Comparison of ENCODE assay signal across 30 cellular contexts in the genomic region with DNA sequence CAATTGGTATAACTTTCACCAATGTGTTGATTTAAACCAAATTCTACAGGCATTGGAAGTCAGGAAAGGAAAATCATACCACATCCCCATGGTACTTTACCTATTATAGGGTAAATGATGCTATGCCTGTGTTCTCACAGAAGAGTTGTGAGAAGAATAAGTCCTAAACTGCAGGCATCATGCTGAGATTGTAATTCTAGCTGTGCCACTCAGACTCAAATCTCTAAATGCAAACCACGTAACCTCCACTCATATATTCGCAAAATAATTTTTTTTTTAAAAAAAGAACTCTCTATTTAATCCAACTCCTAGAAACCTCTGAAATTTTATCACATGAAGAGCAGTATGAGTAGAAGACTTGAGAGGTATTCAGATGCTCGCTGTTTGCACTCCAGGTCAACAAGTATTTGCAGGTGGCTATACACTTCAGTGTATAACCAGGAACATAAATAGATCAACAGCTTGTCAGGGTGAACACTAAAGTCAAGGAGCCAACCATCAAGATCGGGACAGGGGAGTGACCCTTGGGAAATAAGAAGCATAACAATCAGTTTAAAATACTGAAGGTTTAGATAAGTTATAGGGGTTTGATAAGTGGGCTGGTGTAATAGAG.
"Had no signal": no experiment of that assay in that cellular context is flagged by ENCODE, and none has a peak within 500 bp of the region (broad histone marks: within the 10 kb centered on the region; RNA-seq: fewer than 3 reads in every experiment).

No MANE protein-coding gene starts in this region.

- ATAC-seq: activated CD8-positive, alpha-beta T cell treated with anti-CD3 and anti-CD28 coated beads for 36 hours; activated naive CD8-positive, alpha-beta T cell treated with anti-CD3 and anti-CD28 coated beads, Interleukin-2, amount 50 U/mL, for 24 hours; esophagus mucosa; left cardiac atrium; naive thymus-derived CD4-positive, alpha-beta T cell; psoas muscle; stimulated activated effector memory CD8-positive, alpha-beta T cell treated with anti-CD3 and anti-CD28 coated beads, Interleukin-12 subunit alpha, Interleukin-12 subunit beta, amount 100 ng/mL, for 72 hours had no signal

- H3K36me3 ChIP-seq: sigmoid colon, stomach, tibial artery had no signal

- H3K27me3 Mint-ChIP-seq: activated B cell treated with CpG ODN at 0.5 μM for 24 hours; activated CD8-positive, alpha-beta T cell treated with anti-CD3 and anti-CD28 coated beads for 36 hours; activated naive CD4-positive, alpha-beta T cell treated with anti-CD3 and anti-CD28 coated beads, Interleukin-2, amount 50 U/mL, for 24 hours; activated naive CD8-positive, alpha-beta T cell treated with anti-CD3 and anti-CD28 coated beads, Interleukin-2, amount 50 U/mL, for 24 hours; memory B cell; naive thymus-derived CD4-positive, alpha-beta T cell had no signal

- H3K4me1 ChIP-seq: parathyroid adenoma, psoas muscle, sigmoid colon, stomach had no signal

- H3K4me1 Mint-ChIP-seq: activated B cell treated with CpG ODN at 0.5 μM for 24 hours; activated naive CD4-positive, alpha-beta T cell treated with anti-CD3 and anti-CD28 coated beads, Interleukin-2, amount 50 U/mL, for 24 hours; activated naive CD8-positive, alpha-beta T cell treated with anti-CD3 and anti-CD28 coated beads, Interleukin-2, amount 50 U/mL, for 24 hours; memory B cell; naive thymus-derived CD4-positive, alpha-beta T cell; neural crest cell; stimulated activated effector memory CD8-positive, alpha-beta T cell treated with anti-CD3 and anti-CD28 coated beads, Interleukin-12 subunit alpha, Interleukin-12 subunit beta, amount 100 ng/mL, for 72 hours had no signal

- H3K9me3 Mint-ChIP-seq: activated B cell treated with CpG ODN at 0.5 μM for 24 hours; activated naive CD4-positive, alpha-beta T cell treated with anti-CD3 and anti-CD28 coated beads, Interleukin-2, amount 50 U/mL, for 24 hours; endodermal cell; neural crest cell had no signal

- H3K27me3 ChIP-seq: sigmoid colon, stomach, tibial artery had no signal

- DNase-seq: activated B cell treated with CpG ODN at 0.5 μM for 24 hours; activated CD4-positive, alpha-beta T cell treated with anti-CD3 and anti-CD28 coated beads, Interleukin-2, amount 50 U/mL, for 1 hour; activated CD8-positive, alpha-beta T cell treated with anti-CD3 and anti-CD28 coated beads for 36 hours; activated naive CD8-positive, alpha-beta T cell treated with anti-CD3 and anti-CD28 coated beads, Interleukin-2, amount 50 U/mL, for 24 hours; activated T-cell treated with anti-CD3 and anti-CD28 coated beads, Interleukin-2, amount 50 U/mL, for 48 hours; amygdala; caudate nucleus; cortex of kidney; endodermal cell; foreskin fibroblast; head of caudate nucleus; hippocampal formation; left cardiac atrium; midbrain; naive thymus-derived CD4-positive, alpha-beta T cell; nucleus accumbens; psoas muscle; sigmoid colon; small intestine; stimulated activated CD4-positive, alpha-beta T cell treated with anti-CD3 and anti-CD28 coated beads, Interleukin-4, amount 100 ng/mL, for 24 hours; stomach; tibial artery had no signal

- H3K4me3 ChIP-seq: psoas muscle, sigmoid colon, stomach, tibial artery had no signal

- H3K27ac ChIP-seq: parathyroid adenoma, psoas muscle, sigmoid colon, stomach, tibial artery had no signal

- H3K9me3 ChIP-seq: psoas muscle, sigmoid colon, stomach, tibial artery had no signal

- H3K4me3 Mint-ChIP-seq: activated B cell treated with CpG ODN at 0.5 μM for 24 hours; activated CD8-positive, alpha-beta T cell treated with anti-CD3 and anti-CD28 coated beads for 36 hours; activated naive CD4-positive, alpha-beta T cell treated with anti-CD3 and anti-CD28 coated beads, Interleukin-2, amount 50 U/mL, for 24 hours; activated naive CD8-positive, alpha-beta T cell treated with anti-CD3 and anti-CD28 coated beads, Interleukin-2, amount 50 U/mL, for 24 hours; endodermal cell; memory B cell; naive thymus-derived CD4-positive, alpha-beta T cell; neural crest cell; stimulated activated effector memory CD8-positive, alpha-beta T cell treated with anti-CD3 and anti-CD28 coated beads, Interleukin-12 subunit alpha, Interleukin-12 subunit beta, amount 100 ng/mL, for 72 hours; T-helper 2 cell treated with Interferon-gamma antibody and Interleukin-4, amounts not matched to agents 5 μg/mL and 100 μg/mL, for 36 hours had no signal

- H3K27ac Mint-ChIP-seq: activated B cell treated with CpG ODN at 0.5 μM for 24 hours; activated CD8-positive, alpha-beta T cell treated with anti-CD3 and anti-CD28 coated beads for 36 hours; activated naive CD4-positive, alpha-beta T cell treated with anti-CD3 and anti-CD28 coated beads, Interleukin-2, amount 50 U/mL, for 24 hours; activated naive CD8-positive, alpha-beta T cell treated with anti-CD3 and anti-CD28 coated beads, Interleukin-2, amount 50 U/mL, for 24 hours; activated T-helper 2 cell treated with anti-CD3 and anti-CD28 coated beads, Interferon-gamma antibody, Interleukin-2, Interleukin-4, amounts not matched to agents 10 μg/mL and 5 μg/mL and 100 μg/mL, durations not matched to agents 14 hours and 24 hours and 36 hours; endodermal cell; memory B cell; naive thymus-derived CD4-positive, alpha-beta T cell; stimulated activated effector memory CD8-positive, alpha-beta T cell treated with anti-CD3 and anti-CD28 coated beads, Interleukin-12 subunit alpha, Interleukin-12 subunit beta, amount 100 ng/mL, for 72 hours; T-helper 2 cell treated with Interferon-gamma antibody and Interleukin-4, amounts not matched to agents 5 μg/mL and 100 μg/mL, for 36 hours had no signal
